In the genomic region with DNA sequence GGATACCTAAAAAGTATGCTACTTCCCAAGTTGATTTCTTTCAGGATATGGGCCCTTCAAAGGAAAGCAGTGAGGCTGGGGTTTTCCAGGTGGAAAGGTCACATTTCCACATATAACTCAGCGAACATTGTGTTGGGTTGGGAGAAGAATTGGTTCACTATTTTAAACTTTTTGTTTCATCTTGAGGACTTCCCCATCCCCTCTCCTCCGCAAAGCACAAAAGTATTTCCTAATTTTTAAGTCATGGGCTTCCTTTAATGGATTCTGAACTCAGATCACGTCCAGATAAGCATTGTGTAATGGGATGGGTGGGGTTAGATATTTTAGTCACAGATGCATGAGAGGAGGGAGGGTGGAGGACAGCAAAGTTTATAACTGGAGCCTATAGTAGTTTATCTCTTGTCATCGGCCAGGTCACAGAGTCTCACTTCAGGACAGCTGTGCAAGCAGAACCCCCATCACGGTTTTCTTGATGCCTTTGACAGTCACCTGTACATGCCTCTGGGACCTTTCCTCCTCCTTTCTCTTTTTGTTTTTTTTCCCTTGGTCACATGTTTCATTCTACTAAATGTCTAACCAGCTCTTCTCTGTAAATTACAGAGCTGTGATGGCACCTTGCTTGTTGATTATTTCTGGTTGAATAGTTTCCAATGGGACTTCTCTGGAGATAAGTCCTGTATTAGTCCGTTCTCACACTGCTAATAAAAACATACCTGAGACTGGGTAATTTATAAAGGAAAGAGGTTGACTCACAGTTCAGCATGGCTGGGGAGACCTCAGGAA, we compare ENCODE assay signal across 9 cellular contexts.
DNase-seq lines count a peak whose midpoint lies in the region; ATAC-seq lines count a peak whose summit lies in the region.
"Had no signal": no experiment of that assay in that cellular context is flagged by ENCODE, and none has a peak within 500 bp of the region (broad histone marks: within the 10 kb centered on the region; RNA-seq: fewer than 3 reads in every experiment).

No MANE protein-coding gene starts in this region.

- H3K4me2 ChIP-seq in Karpas-422 (ENCODE audit: low read depth, low read length, poor library complexity, severe bottlenecking), result no peak overlapping the region

- peak; percentile 42 for DNase-seq in AG20443 (ENCODE audit: low spot score)
- DNase-seq in Kasumi-1 (lab: John Stamatoyannopoulos, UW), result peak; percentile 87 to 91
- no peak for DNase-seq in caudate nucleus (lab: John Stamatoyannopoulos, UW)
- DNase-seq in medulla oblongata (ENCODE audit: extremely low spot score), result peak; percentile 80
- DNase-seq in Karpas-422, result no peak
- DNase-seq in kidney tubule cell (ENCODE audit: low spot score), result no peak
- DNase-seq in mucosa of gallbladder (ENCODE audit: low spot score), result no peak

- no peaks in the 10 kb centered on the region for H3K27me3 ChIP-seq in Karpas-422 (ENCODE audit: low read length)

- no peaks in the 10 kb centered on the region for H3K9me3 ChIP-seq in Karpas-422 (ENCODE audit: low read length)

- H3K9ac ChIP-seq in Karpas-422 (ENCODE audit: low read length), result no peak overlapping the region

- no peaks in the 10 kb centered on the region for H3K36me3 ChIP-seq in Karpas-422 (ENCODE audit: insufficient read depth, low read length)

- no peaks in the 10 kb centered on the region for H3K79me2 ChIP-seq in Karpas-422 (ENCODE audit: low read length)

- H3K4me1 ChIP-seq in Karpas-422 (ENCODE audit: low read length), result no peaks in the 10 kb centered on the region

- no peak for ATAC-seq in GM21367 (IDR thresholded peaks at IDR 0.05; ENCODE audit: unreplicated experiment)

- no peaks in the 10 kb centered on the region for H3K9me2 ChIP-seq in Karpas-422 (replicated peaks; ENCODE audit: insufficient read depth, low read length)

- H4K20me1 ChIP-seq in Karpas-422 (ENCODE audit: insufficient read depth, low read depth, low read length), result no peaks in the 10 kb centered on the region

- no peak overlapping the region for H2AFZ ChIP-seq in Karpas-422 (ENCODE audit: low read length)

- peak overlapping the region; percentile 46 for H3K27ac ChIP-seq in caudate nucleus (ENCODE audit: low read depth, low read length)
- no peak overlapping the region for H3K27ac ChIP-seq in Karpas-422 (ENCODE audit: low read length)
- H3K27ac ChIP-seq: C4-2B had no signal

- no peak overlapping the region for H3K4me3 ChIP-seq in Karpas-422 (ENCODE audit: low read length)

Comparison
In these comparisons a context has a peak if more than half of its experiments do, and no peak if none do; other contexts are left out.
1. DNase-seq: peak in AG20443 (single experiment), Kasumi-1 (2 of 2) and medulla oblongata (single experiment); none in caudate nucleus (0 of 61), Karpas-422 (single experiment), kidney tubule cell (single experiment) and mucosa of gallbladder (single experiment).